Comparison of ENCODE assay signal across 19 cellular contexts in genomic region chr2:15638720-15639119, GRCh38. TPM values are rescaled to one million over a fixed set of nuclear protein-coding genes. Genes with fewer than 3 reads are reported as not detected.
DNase-seq lines count a peak whose midpoint lies in the region; ATAC-seq and TF ChIP-seq lines count a peak whose summit lies in the region.
"Had no signal": no experiment of that assay in that cellular context is flagged by ENCODE, and none has a peak within 500 bp of the region (broad histone marks: within the 10 kb centered on the region; RNA-seq: fewer than 3 reads in every experiment).

No MANE protein-coding gene starts in this region.

- H3K27ac Mint-ChIP-seq in activated CD8-positive, alpha-beta memory T cell treated with anti-CD3 and anti-CD28 coated beads, Interleukin-2, amount 10 ng/mL, durations not matched to agents 7 days and 5 days = no peak overlapping the region
- H3K27ac Mint-ChIP-seq: activated naive CD4-positive, alpha-beta T cell treated with anti-CD3 and anti-CD28 coated beads, Interleukin-2, amount 50 U/mL, for 24 hours; stimulated activated effector memory CD8-positive, alpha-beta T cell treated with anti-CD3 and anti-CD28 coated beads, Interleukin-12 subunit alpha, Interleukin-12 subunit beta, amount 100 ng/mL, for 72 hours had no signal

- peak; percentile 32; the same call in 1 of the 2 replicates for TF ChIP-seq EP300 in Ishikawa (IDR thresholded peaks at IDR 0.05; ENCODE audit: borderline replicate concordance)

- no peak overlapping the region for H3K4me3 ChIP-seq in epithelial cell of esophagus (ENCODE audit: low read length)
- H3K4me3 ChIP-seq: uterus had no signal

- TF ChIP-seq CTCF in epithelial cell of esophagus (IDR thresholded peaks at IDR 0.05; ENCODE audit: insufficient read depth, low read depth, low read length, missing control alignments) = no peak

- no peaks in the 10 kb centered on the region for H3K27me3 Mint-ChIP-seq in activated CD8-positive, alpha-beta memory T cell treated with anti-CD3 and anti-CD28 coated beads, Interleukin-2, amount 10 ng/mL, durations not matched to agents 7 days and 5 days
- H3K27me3 Mint-ChIP-seq: activated naive CD4-positive, alpha-beta T cell treated with anti-CD3 and anti-CD28 coated beads, Interleukin-2, amount 50 U/mL, for 24 hours; T-helper 17 cell had no signal

- peaks cover 5% of the 10 kb centered on the region for H3K9me3 Mint-ChIP-seq in activated CD8-positive, alpha-beta memory T cell treated with anti-CD3 and anti-CD28 coated beads, Interleukin-2, amount 10 ng/mL, durations not matched to agents 7 days and 5 days (ENCODE audit: low read depth)
- H3K9me3 Mint-ChIP-seq: activated naive CD4-positive, alpha-beta T cell treated with anti-CD3 and anti-CD28 coated beads, Interleukin-2, amount 50 U/mL, for 24 hours had no signal

- CTCF ChIA-PET in activated CD8-positive, alpha-beta memory T cell treated with anti-CD3 and anti-CD28 coated beads, Interleukin-2, amount 10 ng/mL, durations not matched to agents 7 days and 5 days (lab: Charles Lee) = no interaction called here

- DNase-seq in AG08396 (ENCODE audit: low spot score) = peak; percentile 51
- DNase-seq in epithelial cell of esophagus (ENCODE audit: low read depth) = peak; percentile 72
- DNase-seq in myocyte (ENCODE audit: low read depth) = peak; percentile 45
- DNase-seq in SW 1271 (lab: John Stamatoyannopoulos, UW) = no peak
- no peak for DNase-seq in activated CD8-positive, alpha-beta memory T cell treated with anti-CD3 and anti-CD28 coated beads, Interleukin-2, amount 10 ng/mL, durations not matched to agents 7 days and 5 days
- DNase-seq in activated gamma-delta T cell treated with Interleukin-2 at 50 U/mL for 16 hours = no peak
- DNase-seq: activated CD4-positive, alpha-beta T cell treated with anti-CD3 and anti-CD28 coated beads for 1 hour; AML-193; DMS153; erythroblast; NCI-H1930; right cardiac atrium; T-helper 17 cell; uterus had no signal

- H3K4me1 Mint-ChIP-seq in activated CD8-positive, alpha-beta memory T cell treated with anti-CD3 and anti-CD28 coated beads, Interleukin-2, amount 10 ng/mL, durations not matched to agents 7 days and 5 days = no peaks in the 10 kb centered on the region
- H3K4me1 Mint-ChIP-seq: stimulated activated effector memory CD8-positive, alpha-beta T cell treated with anti-CD3 and anti-CD28 coated beads, Interleukin-12 subunit alpha, Interleukin-12 subunit beta, amount 100 ng/mL, for 72 hours had no signal

- no peak for ATAC-seq in HG03432 (IDR thresholded peaks at IDR 0.05; ENCODE audit: unreplicated experiment)
- ATAC-seq in activated CD8-positive, alpha-beta memory T cell treated with anti-CD3 and anti-CD28 coated beads, Interleukin-2, amount 10 ng/mL, durations not matched to agents 7 days and 5 days = no peak
- ATAC-seq: stimulated activated effector memory CD8-positive, alpha-beta T cell treated with anti-CD3 and anti-CD28 coated beads, Interleukin-12 subunit alpha, Interleukin-12 subunit beta, amount 100 ng/mL, for 72 hours; T-helper 17 cell had no signal

- TF ChIP-seq RAD21 in Ishikawa (IDR thresholded peaks at IDR 0.05; ENCODE audit: low read depth) = no peak

- H3K4me3 Mint-ChIP-seq in activated CD8-positive, alpha-beta memory T cell treated with anti-CD3 and anti-CD28 coated beads, Interleukin-2, amount 10 ng/mL, durations not matched to agents 7 days and 5 days = no peak overlapping the region
- H3K4me3 Mint-ChIP-seq: activated naive CD4-positive, alpha-beta T cell treated with anti-CD3 and anti-CD28 coated beads, Interleukin-2, amount 50 U/mL, for 24 hours; neural crest cell; stimulated activated effector memory CD8-positive, alpha-beta T cell treated with anti-CD3 and anti-CD28 coated beads, Interleukin-12 subunit alpha, Interleukin-12 subunit beta, amount 100 ng/mL, for 72 hours; T-helper 17 cell had no signal

- peaks cover 35% of the 10 kb centered on the region for H3K36me3 Mint-ChIP-seq in activated CD8-positive, alpha-beta memory T cell treated with anti-CD3 and anti-CD28 coated beads, Interleukin-2, amount 10 ng/mL, durations not matched to agents 7 days and 5 days

TF ChIP-seq in Ishikawa, 13 proteins besides CTCF, POLR2A, EP300 and RAD21:
- TF ChIP-seq FOXM1 (IDR thresholded peaks at IDR 0.05; ENCODE audit: borderline replicate concordance, low read depth) = no peak
- no peak for TF ChIP-seq EGR1 (IDR thresholded peaks at IDR 0.05)
- TF ChIP-seq CEBPB (IDR thresholded peaks at IDR 0.05) = no peak
- no peak for TF ChIP-seq NFIC (IDR thresholded peaks at IDR 0.05)
- TF ChIP-seq REST (IDR thresholded peaks at IDR 0.05; ENCODE audit: low read depth) = no peak
- TF ChIP-seq ZBTB7A (IDR thresholded peaks at IDR 0.05; ENCODE audit: low read depth) = no peak
- no peak for TF ChIP-seq TCF12 (IDR thresholded peaks at IDR 0.05; ENCODE audit: low read depth)
- TF ChIP-seq TAF1 (IDR thresholded peaks at IDR 0.05; ENCODE audit: low read depth) = no peak
- TF ChIP-seq CREB1 (IDR thresholded peaks at IDR 0.05; ENCODE audit: low read depth) = no peak
- TF ChIP-seq YY1 (IDR thresholded peaks at IDR 0.05; ENCODE audit: low read depth) = no peak
- no peak for TF ChIP-seq MAX (IDR thresholded peaks at IDR 0.05)
- peak; percentile 45; the same call in 1 of the 2 replicates for TF ChIP-seq TEAD4 (IDR thresholded peaks at IDR 0.05)
- TF ChIP-seq USF1 (IDR thresholded peaks at IDR 0.05) = peak; percentile 26; the same call in 1 of the 2 replicates

RNA-seq across cellular contexts. Expression of gene DDX1, which starts 47.1 kb away (rescaled TPM):
- 69.6 and 89.1 TPM in 2 replicates for total RNA-seq in myocyte
- polyA plus RNA-seq in myocyte (2012) = 53.5 TPM
- total RNA-seq in activated CD8-positive, alpha-beta memory T cell treated with anti-CD3 and anti-CD28 coated beads, Interleukin-2, amount 10 ng/mL, durations not matched to agents 7 days and 5 days = 10 to 100 TPM; 58.5 to 81.3 TPM

Comparison
In these comparisons a context has a peak if more than half of its experiments do, and no peak if none do; other contexts are left out.
1. DNase-seq: peak in AG08396 (single experiment), epithelial cell of esophagus (single experiment) and myocyte (single experiment); none in SW 1271 (0 of 2), activated CD8-positive, alpha-beta memory T cell treated with anti-CD3 and anti-CD28 coated beads, Interleukin-2, amount 10 ng/mL, durations not matched to agents 7 days and 5 days (single experiment) and activated gamma-delta T cell treated with Interleukin-2 at 50 U/mL for 16 hours (single experiment).